11 cellular contexts compared by ENCODE assay signal in the genomic region with DNA sequence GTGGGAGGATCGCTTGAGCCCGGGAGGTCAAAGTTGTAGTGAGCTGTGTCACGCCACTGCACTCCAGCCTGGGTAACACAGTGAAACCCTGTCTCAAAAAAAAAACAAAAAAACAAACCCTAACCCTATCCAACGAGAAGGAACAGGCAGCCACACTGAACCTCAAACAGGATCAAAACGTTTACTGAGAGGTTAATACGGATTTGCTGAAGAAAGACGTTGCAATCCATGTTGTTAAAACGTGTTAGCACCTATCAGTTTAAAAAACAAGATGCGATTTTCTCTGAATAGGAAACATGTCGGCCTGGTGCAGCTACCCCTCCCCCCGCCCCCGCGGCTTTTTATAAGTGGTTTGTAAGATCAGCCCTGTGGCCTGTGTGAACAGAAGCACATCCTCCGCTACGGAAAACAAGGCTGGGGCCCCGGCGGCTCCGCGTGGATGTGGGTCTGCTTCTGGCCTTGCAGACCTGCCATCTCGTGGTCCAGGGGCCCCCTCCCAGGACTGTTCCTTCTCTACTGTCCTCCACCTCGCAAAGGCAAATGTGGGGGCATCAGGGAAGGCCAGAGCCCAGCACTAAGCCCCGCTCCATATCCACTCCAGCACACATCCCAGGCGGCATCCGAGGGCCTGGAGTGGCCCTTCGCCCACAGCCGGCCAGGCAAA. TPM values are rescaled to one million over a fixed set of nuclear protein-coding genes. Genes with fewer than 3 reads are reported as not detected.
DNase-seq lines count a peak whose midpoint lies in the region; ATAC-seq, FAIRE-seq and TF ChIP-seq lines count a peak whose summit lies in the region.
"Had no signal": no experiment of that assay in that cellular context is flagged by ENCODE, and none has a peak within 500 bp of the region (broad histone marks: within the 10 kb centered on the region; RNA-seq: fewer than 3 reads in every experiment).

No MANE protein-coding gene starts in this region.

- intact Hi-C loops in left ventricle myocardium inferior (cut with micrococcal nuclease): no loop called here

- no peak overlapping the region for H3K56ac ChIP-seq in H9 (ENCODE audit: insufficient read length, low read depth, low read length)

- peak overlapping the region; percentile 23 to 84 (median 59); a peak in 4 of 7 replicates for H3K27ac Mint-ChIP-seq in H9
- peak overlapping the region; percentile 84 for H3K27ac Mint-ChIP-seq in T-helper 1 cell treated with Interleukin-12 subunit alpha and Interleukin-12 subunit beta and Interleukin-4 antibody, amounts not matched to agents 30 μg/mL and 1 μg/mL, for 36 hours

- no CpG with 5 or more reads among the region's 26 CpGs for WGBS in H9 (ENCODE audit: extremely low coverage, insufficient read length, low lambda C conversion rate)
- WGBS in small intestine, 3 donors: 56 to 66% (median 56%) methylated on average over 26 of the region's 26 CpGs

- no peak overlapping the region for H4K91ac ChIP-seq in H9 (ENCODE audit: insufficient read length, low read depth, low read length)

- peaks cover 14 to 22% of the 10 kb centered on the region in 2 experiments for H3K4me1 Mint-ChIP-seq in H9
- H3K4me1 Mint-ChIP-seq in T-helper 1 cell treated with Interleukin-12 subunit alpha and Interleukin-12 subunit beta and Interleukin-4 antibody, amounts not matched to agents 30 μg/mL and 1 μg/mL, for 36 hours (ENCODE audit: low read depth): peaks cover 9% of the 10 kb centered on the region

- DNase-seq in H9 (peak; percentile 55), small intestine (peak; percentile 33), left ventricle myocardium inferior (no peak)
- peak; percentile 85 for DNase-seq in activated effector memory CD4-positive, alpha-beta T cell treated with anti-CD3 and anti-CD28 coated beads, Interleukin-2, amount 50 U/mL, for 16 hours
- DNase-seq: NCI-H1092 had no signal

- H3K27ac ChIP-seq in H9 (ENCODE audit: insufficient read length, low read depth, low read length): no peak overlapping the region
- H3K27ac ChIP-seq in small intestine (ENCODE audit: low read depth in 1 of 2, low read length in 1 of 2): peak overlapping the region; percentile 34 to 55
- no peak overlapping the region for H3K27ac ChIP-seq in left ventricle myocardium inferior (replicated peaks)

- H3T11ph ChIP-seq in H9 (ENCODE audit: low read length): no peak overlapping the region

- no peak overlapping the region for H2BK15ac ChIP-seq in H9 (ENCODE audit: low read depth, low read length)

- FAIRE-seq in small intestine (lab: Jason Lieb, UNC): no peak
- FAIRE-seq: bronchial epithelial cell had no signal

- H3K4me3 Mint-ChIP-seq in H9: no peak overlapping the region
- H3K4me3 Mint-ChIP-seq in T-helper 1 cell treated with Interleukin-12 subunit alpha and Interleukin-12 subunit beta and Interleukin-4 antibody, amounts not matched to agents 30 μg/mL and 1 μg/mL, for 36 hours: peak overlapping the region; percentile 51

- no peaks in the 10 kb centered on the region for H3K9me3 Mint-ChIP-seq in H9
- H3K9me3 Mint-ChIP-seq in T-helper 1 cell treated with Interleukin-12 subunit alpha and Interleukin-12 subunit beta and Interleukin-4 antibody, amounts not matched to agents 30 μg/mL and 1 μg/mL, for 36 hours: no peaks in the 10 kb centered on the region

- no peaks in the 10 kb centered on the region for H3K36me3 ChIP-seq in small intestine (ENCODE audit: control insufficient read depth in 2 of 2, insufficient read depth in 2 of 2, low read length in 2 of 2)
- peaks cover 46% of the 10 kb centered on the region for H3K36me3 ChIP-seq in left ventricle myocardium inferior

- H2BK20ac ChIP-seq in H9 (ENCODE audit: low read depth, low read length, poor library complexity, severe bottlenecking): no peak overlapping the region

- no peaks in the 10 kb centered on the region; the same call in 1 of the 2 replicates for H3K4me1 ChIP-seq in H9 (ENCODE audit: insufficient read depth, low read length)
- no peaks in the 10 kb centered on the region for H3K4me1 ChIP-seq in small intestine (ENCODE audit: control insufficient read depth in 2 of 2, insufficient read depth in 1 of 2, low read depth in 1 of 2, low read length in 1 of 2)
- H3K4me1 ChIP-seq in left ventricle myocardium inferior: peaks cover 15% of the 10 kb centered on the region

- no peak overlapping the region for H2BK12ac ChIP-seq in H9 (ENCODE audit: insufficient read length, low read depth, low read length)

- peaks cover 0 to 2% (median 0%) of the 10 kb centered on the region in 3 experiments; a peak in 1 of 7 replicates for H3K36me3 Mint-ChIP-seq in H9 (ENCODE audit: insufficient read depth in 1 of 3, low read depth in 3 of 3)
- H3K36me3 Mint-ChIP-seq in T-helper 1 cell treated with Interleukin-12 subunit alpha and Interleukin-12 subunit beta and Interleukin-4 antibody, amounts not matched to agents 30 μg/mL and 1 μg/mL, for 36 hours (ENCODE audit: low read depth): no peaks in the 10 kb centered on the region

- H3K27me3 ChIP-seq in H9 (ENCODE audit: insufficient read depth, low read length) (no peaks in the 10 kb centered on the region), small intestine (ENCODE audit: control insufficient read depth in 2 of 2, insufficient read depth in 2 of 2, low read length in 2 of 2) (no peaks in the 10 kb centered on the region), left ventricle myocardium inferior (ENCODE audit: low read depth) (no peaks in the 10 kb centered on the region)

- H2AK5ac ChIP-seq in H9 (ENCODE audit: insufficient read length, low read length): no peak overlapping the region

- no peaks in the 10 kb centered on the region for H3K23me2 ChIP-seq in H9 (ENCODE audit: insufficient read length, low read depth, low read length, poor library complexity, severe bottlenecking)

- H3K4me3 ChIP-seq in small intestine (ENCODE audit: low read depth in 1 of 2, low read length in 2 of 2) (no peak overlapping the region), left ventricle myocardium inferior (no peak overlapping the region)

- no peak for ATAC-seq in HG03175 (IDR thresholded peaks at IDR 0.05; ENCODE audit: unreplicated experiment)
- no peak for ATAC-seq in GM21717 (IDR thresholded peaks at IDR 0.05; ENCODE audit: unreplicated experiment)
- ATAC-seq in HG02938 (IDR thresholded peaks at IDR 0.05; ENCODE audit: unreplicated experiment): no peak

- H3K79me2 ChIP-seq in H9 (ENCODE audit: insufficient read depth, low read length): no peaks in the 10 kb centered on the region

- H2BK120ac ChIP-seq in H9 (ENCODE audit: low read depth, low read length, poor library complexity, severe bottlenecking): no peak overlapping the region

- no peak overlapping the region for H4K8ac ChIP-seq in H9 (replicated peaks; ENCODE audit: insufficient read length, low read depth, low read length)

- H3K79me1 ChIP-seq in H9 (ENCODE audit: insufficient read depth, low read depth, low read length, poor library complexity, severe bottlenecking): no peaks in the 10 kb centered on the region

- H3K18ac ChIP-seq in H9 (ENCODE audit: insufficient read length, low read depth, low read length): peak overlapping the region; percentile 46

- no peak overlapping the region for H3K4me2 ChIP-seq in H9 (ENCODE audit: insufficient read depth, insufficient read length, low read length)

- H3K9me3 ChIP-seq in H9 (ENCODE audit: control insufficient read depth, low read depth, low read length) (no peaks in the 10 kb centered on the region), small intestine (ENCODE audit: control insufficient read depth, low read depth) (no peaks in the 10 kb centered on the region), left ventricle myocardium inferior (replicated peaks) (no peaks in the 10 kb centered on the region)

- no peak overlapping the region for H3K23ac ChIP-seq in H9 (ENCODE audit: insufficient read length, low read depth, low read length)

- H3K27me3 Mint-ChIP-seq in H9 (ENCODE audit: low read depth): no peaks in the 10 kb centered on the region
- H3K27me3 Mint-ChIP-seq in T-helper 1 cell treated with Interleukin-12 subunit alpha and Interleukin-12 subunit beta and Interleukin-4 antibody, amounts not matched to agents 30 μg/mL and 1 μg/mL, for 36 hours (ENCODE audit: low read depth): no peaks in the 10 kb centered on the region

- no peaks in the 10 kb centered on the region for H4K20me1 ChIP-seq in H9 (ENCODE audit: control insufficient read depth, insufficient read depth, insufficient read length)

- H3K4ac ChIP-seq in H9 (ENCODE audit: low read depth, low read length): no peak overlapping the region

- H2BK5ac ChIP-seq in H9 (ENCODE audit: insufficient read length, low read length): no peak overlapping the region

- H2AFZ ChIP-seq in H9 (ENCODE audit: low read length): no peak overlapping the region

- no peak overlapping the region; the same call in 1 of the 2 replicates for H3K14ac ChIP-seq in H9 (ENCODE audit: insufficient read depth, low read length)

- no peak overlapping the region for H3K9ac ChIP-seq in H9 (ENCODE audit: extremely low read depth, insufficient read length, low read length)

- no peak overlapping the region for H4K5ac ChIP-seq in H9 (ENCODE audit: insufficient read length, low read depth, low read length)

- TF ChIP-seq CTCF in H9 (conservative IDR thresholded peaks at IDR 0.05) (no peak), left ventricle myocardium inferior (IDR thresholded peaks at IDR 0.05; ENCODE audit: borderline replicate concordance) (no peak)

RNA-seq across cellular contexts. Expression of gene SLC2A4RG, which starts 11.4 kb away (rescaled TPM):
- total RNA-seq in H9 (2021): 37.9 and 43.9 TPM in 2 replicates
- 10 to 100 TPM; 11.6 to 19.0 (median 16.2) TPM for polyA plus RNA-seq in small intestine
- total RNA-seq in left ventricle myocardium inferior: 79.2 TPM

RNA-seq across cellular contexts. Expression of gene LIME1, which starts 14.5 kb away (rescaled TPM):
- total RNA-seq in H9 (2021) (12.8 and 13.5 TPM in 2 replicates), left ventricle myocardium inferior (3.4 TPM)
- 10 to 100 TPM; 10.8 to 48.4 (median 34.4) TPM for polyA plus RNA-seq in small intestine

RNA-seq across cellular contexts. Expression of gene ZGPAT, which starts 43.1 kb away (rescaled TPM):
- 25.5 and 27.6 TPM in 2 replicates for total RNA-seq in H9 (2021)
- polyA plus RNA-seq in small intestine: 10 to 100 TPM; 26.4 to 39.8 (median 34.9) TPM
- total RNA-seq in left ventricle myocardium inferior: 15.8 TPM

RNA-seq across cellular contexts. Expression of gene ARFRP1, which starts 43.2 kb away (rescaled TPM):
- total RNA-seq in H9 (2021) (39.5 and 42.7 TPM in 2 replicates), left ventricle myocardium inferior (37.1 TPM)
- 10 to 100 TPM; 60.6 to 78.6 (median 61.0) TPM for polyA plus RNA-seq in small intestine

RNA-seq across cellular contexts. Expression of gene TNFRSF6B, which starts 54.5 kb away (rescaled TPM):
- total RNA-seq in H9 (2021) (0.86 TPM in 1 of 2 replicates, not detected in the other), left ventricle myocardium inferior (0.27 TPM)
- polyA plus RNA-seq in small intestine: 10 to 100 TPM in 1 of 3 donors, 1 to 10 TPM in 2; 4.2 to 15.9 (median 7.3) TPM
- total RNA-seq: T-helper 1 cell treated with Interleukin-12 subunit alpha and Interleukin-12 subunit beta and Interleukin-4 antibody, amounts not matched to agents 30 ng/mL and 1 ng/mL, for 36 hours had no signal

Comparison
In these comparisons a context has a peak if more than half of its experiments do, and no peak if none do; other contexts are left out.
1. H3K27ac ChIP-seq: peak in small intestine (2 of 2); none in H9 (single experiment) and left ventricle myocardium inferior (single experiment).